Comparison of ENCODE assay signal across 1 cellular context in the genomic region with DNA sequence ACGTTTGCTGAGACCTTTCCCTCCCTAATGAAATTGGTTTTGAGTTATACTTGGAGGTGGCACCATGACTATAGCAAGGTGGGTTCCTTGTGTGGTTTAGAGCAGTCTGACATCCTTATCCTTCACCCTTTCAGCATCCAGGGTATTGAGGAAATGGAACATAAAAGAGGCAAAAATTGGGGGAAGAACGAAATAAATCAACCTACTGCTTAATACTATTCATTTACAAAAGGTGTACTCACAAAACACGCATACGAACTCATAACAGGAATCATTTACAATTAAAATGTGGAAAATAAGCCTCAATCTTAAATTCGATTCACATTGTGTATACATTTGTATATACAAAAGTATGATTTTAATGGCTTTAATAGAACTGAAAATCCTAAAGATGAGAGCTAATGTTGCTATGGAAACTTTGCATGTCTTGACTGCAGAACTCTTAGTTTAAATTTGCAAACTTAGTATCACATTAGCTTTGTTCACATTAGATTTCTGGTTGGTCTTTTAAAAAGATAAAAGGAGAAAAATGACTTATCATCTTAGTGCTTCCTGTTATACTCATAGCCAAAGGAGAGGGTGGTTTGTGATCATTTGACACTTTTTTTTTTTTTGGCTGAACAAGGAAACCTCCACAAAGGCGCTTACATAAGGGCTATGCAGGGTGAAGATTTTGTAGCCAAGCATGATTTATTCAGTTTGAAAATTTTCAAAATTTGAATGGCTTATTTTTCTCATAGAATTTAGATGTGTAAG.
TF ChIP-seq lines count a peak whose summit lies in the region.

No MANE protein-coding gene starts in this region.

TF ChIP-seq in IMR-90, 13 proteins besides CTCF, POLR2A, EP300 and RAD21:
- TF ChIP-seq MAFK (IDR thresholded peaks at IDR 0.05; ENCODE audit: low read depth, low read length) (no peak), CEBPB (IDR thresholded peaks at IDR 0.05; ENCODE audit: low read depth, low read length) (no peak), RFX5 (IDR thresholded peaks at IDR 0.05; ENCODE audit: low read depth, low read length) (no peak), CHD1 (IDR thresholded peaks at IDR 0.05; ENCODE audit: low read depth, low read length) (no peak), MAZ (IDR thresholded peaks at IDR 0.05; ENCODE audit: borderline replicate concordance, low read depth, low read length) (no peak), NFE2L2 (IDR thresholded peaks at IDR 0.05; ENCODE audit: low read depth, low read length) (no peak), FOS (IDR thresholded peaks at IDR 0.05; ENCODE audit: low read depth, low read length) (no peak)
TF ChIP-seq in IMR-90: peak in this region for 0.
